ENCODE assay signal across 25 cellular contexts in the genomic region with DNA sequence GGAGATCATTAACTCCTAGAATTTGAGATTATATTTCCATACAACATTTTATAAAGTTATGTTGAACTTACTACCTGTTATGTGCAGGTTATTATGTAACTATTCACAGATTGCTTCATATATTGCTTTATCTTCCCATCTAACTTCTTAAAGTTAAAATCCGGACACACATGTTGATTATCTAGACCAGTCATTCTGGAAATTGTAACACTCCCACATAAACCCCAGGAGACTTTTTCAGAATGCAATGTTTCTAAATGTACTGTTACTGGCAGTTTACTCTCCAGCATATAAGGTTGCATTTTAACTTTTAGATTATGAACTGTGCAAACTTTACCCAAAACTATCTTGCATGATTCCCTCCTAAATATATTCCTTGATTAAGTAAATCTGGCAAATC.
"Had no signal": no experiment of that assay in that cellular context is flagged by ENCODE, and none has a peak within 500 bp of the region (broad histone marks: within the 10 kb centered on the region; RNA-seq: fewer than 3 reads in every experiment).

No MANE protein-coding gene starts in this region.

- H3K4me2 ChIP-seq: neural progenitor cell had no signal

- H3K36me3 ChIP-seq: neural progenitor cell had no signal

- H3K27ac ChIP-seq: body of pancreas, coronary artery, dorsolateral prefrontal cortex, gastrocnemius medialis, left lung, lower lobe of right lung, neural progenitor cell, tibial nerve had no signal

- H2AFZ ChIP-seq: neural progenitor cell had no signal

- H3K27me3 ChIP-seq: body of pancreas, dorsolateral prefrontal cortex, gastrocnemius medialis, left lung, neural progenitor cell, tibial nerve had no signal

- H3K9ac ChIP-seq: neural progenitor cell had no signal

- H3K9me3 ChIP-seq: body of pancreas, gastrocnemius medialis, left lung, lower lobe of right lung, tibial nerve had no signal

- ATAC-seq: activated CD4-positive, alpha-beta T cell treated with anti-CD3 and anti-CD28 coated beads for 36 hours; activated naive CD4-positive, alpha-beta T cell treated with anti-CD3 and anti-CD28 coated beads, Interleukin-2, amount 50 U/mL, for 72 hours; activated T-cell treated with anti-CD3 and anti-CD28 coated beads, Interleukin-2, amount 50 U/mL, for 72 hours; body of pancreas; effector memory CD8-positive, alpha-beta T cell; gastrocnemius medialis; left lung; lower lobe of right lung; natural killer cell; right cardiac atrium had no signal

- H3K4me3 ChIP-seq: body of pancreas, coronary artery, dorsolateral prefrontal cortex, gastrocnemius medialis, left lung, lower lobe of right lung, neural progenitor cell, tibial nerve had no signal

- FAIRE-seq: islet of Langerhans had no signal

- DNase-seq: activated B cell treated with CpG ODN at 0.5 μM for 24 hours; activated CD4-positive, alpha-beta T cell treated with anti-CD3 and anti-CD28 coated beads for 36 hours; activated naive CD4-positive, alpha-beta T cell; activated T-cell treated with anti-CD3 and anti-CD28 coated beads for 4 hours; activated T-cell treated with anti-CD3 and anti-CD28 coated beads, Interleukin-2, amount 50 U/mL, for 72 hours; aorta; body of pancreas; dorsolateral prefrontal cortex; effector memory CD8-positive, alpha-beta T cell; erythroblast; gastrocnemius medialis; glutamatergic neuron; lower lobe of right lung; mesenchymal stem cell; natural killer cell; occipital lobe; right cardiac atrium; stimulated activated CD4-positive, alpha-beta T cell treated with anti-CD3 and anti-CD28 coated beads, Interleukin-2, amount 100 ng/mL, for 48 hours; stimulated activated naive CD4-positive, alpha-beta T cell treated with Interleukin-2 at 50 U/mL for 16 hours had no signal

- H3K4me1 ChIP-seq: body of pancreas, gastrocnemius medialis, left lung, lower lobe of right lung, neural progenitor cell, tibial nerve had no signal
